9 cellular contexts compared by ENCODE assay signal in genomic region chr19:13902993-13903555, GRCh38. TPM values are rescaled to one million over a fixed set of nuclear protein-coding genes. Genes with fewer than 3 reads are reported as not detected.
DNase-seq lines count a peak whose midpoint lies in the region; ATAC-seq and TF ChIP-seq lines count a peak whose summit lies in the region.
"Had no signal": no experiment of that assay in that cellular context is flagged by ENCODE, and none has a peak within 500 bp of the region (broad histone marks: within the 10 kb centered on the region; RNA-seq: fewer than 3 reads in every experiment).

No MANE protein-coding gene starts in this region.

- no peak overlapping the region for H3K27ac Mint-ChIP-seq in CD4-positive, alpha-beta T cell

- H3K9ac ChIP-seq in neuronal stem cell (ENCODE audit: low read depth, low read length, poor library complexity): no peak overlapping the region

- no peak for TF ChIP-seq EP300 in stomach (IDR thresholded peaks at IDR 0.05)

- H3K9me3 Mint-ChIP-seq in CD4-positive, alpha-beta T cell: no peaks in the 10 kb centered on the region

- H3K36me3 ChIP-seq in neuronal stem cell (replicated peaks in 1 of 2; ENCODE audit: control insufficient read depth in 2 of 2, insufficient read depth in 2 of 2, low read length in 2 of 2) (no peaks in the 10 kb centered on the region), stomach (peaks cover 0 to under 1% (median 0%) of the 10 kb centered on the region in 4 donors)

- H3K23ac ChIP-seq in neuronal stem cell (ENCODE audit: low read depth, low read length, poor library complexity): no peak overlapping the region

- POLR2A ChIA-PET in CD4-positive, alpha-beta T cell (lab: Charles Lee): interaction anchor here (0.6 to 1.1 kb wide), 3 partner anchors 128 to 177 kb away, joined by 3 read pairs; partner anchors contain the start of gene IL27RA
- POLR2A ChIA-PET in RWPE1 (lab: Yijun Ruan, JAX; ENCODE audit: low non-redundant PET): no interaction called here

- no CpG with 5 or more reads among the region's 4 CpGs for WGBS in neuronal stem cell (ENCODE audit: extremely low coverage in 2 of 2, insufficient read length in 2 of 2, insufficient replicate concordance in 1 of 2), 2 donors
- 66 to 87% (median 81%) methylated on average over 4 of the region's 4 CpGs for WGBS in stomach, 5 donors

- H2BK15ac ChIP-seq in neuronal stem cell (ENCODE audit: low read length): no peak overlapping the region

- no peak overlapping the region for H3K4me2 ChIP-seq in neuronal stem cell (ENCODE audit: insufficient read depth, low read length, poor library complexity, severe bottlenecking)

- no peak overlapping the region for H4K8ac ChIP-seq in neuronal stem cell (ENCODE audit: low read depth, low read length)

- no peak overlapping the region for H3K14ac ChIP-seq in neuronal stem cell (ENCODE audit: low read length)

- H3K9me3 ChIP-seq in CD4-positive, alpha-beta T cell (ENCODE audit: control insufficient read depth, low read length): no peaks in the 10 kb centered on the region
- H3K9me3 ChIP-seq in neuronal stem cell (replicated peaks in 1 of 2; ENCODE audit: control insufficient read depth in 2 of 2, insufficient read depth in 1 of 2, low read depth in 1 of 2, low read length in 2 of 2) (no peaks in the 10 kb centered on the region), stomach (no peaks in the 10 kb centered on the region)

- no peak for TF ChIP-seq POLR2A in stomach (IDR thresholded peaks at IDR 0.05)

- intact Hi-C loops in CD4-positive, alpha-beta T cell (cut with DNase I, micrococcal nuclease): no loop called here
- intact Hi-C loops in stomach (cut with DNase I; ENCODE audit: low total_unique reads): no loop called here

- H3K4me1 Mint-ChIP-seq in CD4-positive, alpha-beta T cell (ENCODE audit: low read depth): peaks cover 13% of the 10 kb centered on the region

- H2BK5ac ChIP-seq in neuronal stem cell (ENCODE audit: low read length): no peak overlapping the region

- peaks cover 5% of the 10 kb centered on the region in 2 donors for H3K4me1 ChIP-seq in neuronal stem cell (ENCODE audit: control insufficient read depth in 2 of 2, insufficient read depth in 1 of 2, low read depth in 1 of 2, low read length in 2 of 2)
- peaks cover 14 to 26% (median 24%) of the 10 kb centered on the region in 4 donors for H3K4me1 ChIP-seq in stomach

- DNase-seq in CD4-positive, alpha-beta T cell: peak in 2 of 10 experiments; percentile 19 to 20
- DNase-seq in RWPE1 (ENCODE audit: low spot score) (no peak), fibroblast of the aortic adventitia (ENCODE audit: low read depth) (no peak), neuronal stem cell (ENCODE audit: low spot score) (no peak), stomach (no peak)
- DNase-seq: NCI-H2029 had no signal

- no peaks in the 10 kb centered on the region for H3K27me3 Mint-ChIP-seq in CD4-positive, alpha-beta T cell

- no peak overlapping the region for H3K4ac ChIP-seq in neuronal stem cell (ENCODE audit: low read length)

- peak overlapping the region; percentile 65 for H3K4me3 Mint-ChIP-seq in CD4-positive, alpha-beta T cell

- H3K27me3 ChIP-seq in CD4-positive, alpha-beta T cell (ENCODE audit: control insufficient read depth, insufficient read depth, low read length): no peaks in the 10 kb centered on the region
- H3K27me3 ChIP-seq in neuronal stem cell (ENCODE audit: control insufficient read depth in 3 of 3, insufficient read depth in 3 of 3, low read depth in 1 of 3, low read length in 3 of 3) (no peaks in the 10 kb centered on the region), stomach (no peaks in the 10 kb centered on the region)

- H2BK120ac ChIP-seq in neuronal stem cell (ENCODE audit: low read depth, low read length): no peak overlapping the region

- no peak for ATAC-seq in CD4-positive, alpha-beta T cell (ENCODE audit: poor library complexity)
- ATAC-seq in GM18498 (IDR thresholded peaks at IDR 0.05; ENCODE audit: unreplicated experiment): no peak
- no peak for ATAC-seq in HG02840 (IDR thresholded peaks at IDR 0.05; ENCODE audit: low FRiP score, unreplicated experiment)

- H2BK12ac ChIP-seq in neuronal stem cell (ENCODE audit: low read length): no peak overlapping the region

- H3K27ac ChIP-seq in CD4-positive, alpha-beta T cell (ENCODE audit: low read depth, low read length): no peak overlapping the region
- H3K27ac ChIP-seq in RWPE1 (peak overlapping the region; percentile 74; the same call in 1 of the 2 replicates), neuronal stem cell (replicated peaks; ENCODE audit: low read length) (no peak overlapping the region), stomach (no peak overlapping the region)

- CTCF ChIA-PET in CD4-positive, alpha-beta T cell (lab: Charles Lee): interaction anchor here (0.7 to 1.1 kb wide), 4 partner anchors 23 to 171 kb away, joined by 3 read pairs; no protein-coding TSS in a partner anchor
- CTCF ChIA-PET in RWPE1 (lab: Yijun Ruan, JAX): interaction anchor here (0.7 kb wide), 1 partner anchor 50 kb away, joined by 4 read pairs; no protein-coding TSS in a partner anchor

- no peak for TF ChIP-seq CTCF in CD4-positive, alpha-beta T cell (IDR thresholded peaks at IDR 0.05)
- TF ChIP-seq CTCF in GM12875 (IDR thresholded peaks at IDR 0.05; ENCODE audit: borderline replicate concordance, insufficient read depth, low read depth, low read length) (peak; percentile 27; the same call in 1 of the 2 replicates), RWPE1 (conservative IDR thresholded peaks at IDR 0.05; ENCODE audit: low read depth) (peak; percentile 70), fibroblast of the aortic adventitia (IDR thresholded peaks at IDR 0.05; ENCODE audit: insufficient read depth, low read length) (peak; percentile 17), stomach (IDR thresholded peaks at IDR 0.05) (no peak)

- no peaks in the 10 kb centered on the region for H3K36me3 Mint-ChIP-seq in CD4-positive, alpha-beta T cell (ENCODE audit: low read depth)

- no peak overlapping the region for H2AK5ac ChIP-seq in neuronal stem cell (ENCODE audit: low read depth, low read length)

- H4K91ac ChIP-seq in neuronal stem cell (ENCODE audit: low read depth, low read length, poor library complexity): no peak overlapping the region

- no peak overlapping the region for H3K18ac ChIP-seq in neuronal stem cell (ENCODE audit: low read length)

- H3K79me1 ChIP-seq in neuronal stem cell (ENCODE audit: low read depth, low read length): no peaks in the 10 kb centered on the region

- H3K4me3 ChIP-seq in GM12875 (ENCODE audit: low read depth, low read length) (no peak overlapping the region), fibroblast of the aortic adventitia (ENCODE audit: low read depth, low read length) (no peak overlapping the region), neuronal stem cell (ENCODE audit: low read length in 2 of 2) (no peak overlapping the region), stomach (no peak overlapping the region)

- H2AFZ ChIP-seq in neuronal stem cell (ENCODE audit: low read length): no peak overlapping the region

RNA-seq across cellular contexts. Expression of gene BRME1, which starts 2.8 kb away (rescaled TPM):
- total RNA-seq in CD4-positive, alpha-beta T cell: 1 to 10 TPM; 1.1 to 1.3 TPM
- total RNA-seq in fibroblast of the aortic adventitia (ENCODE audit: low replicate concordance) (1.5 and 1.8 TPM in 2 replicates), stomach (10 to 100 TPM in 1 of 5 donors, 1 to 10 TPM in 2, under 1 TPM in 1, not detected in 1; 0.87 to 14.3 (median 1.8) TPM)
- polyA plus RNA-seq in neuronal stem cell (2013, experiment 1 of 2): 1.8 TPM
- 2.1 TPM for polyA plus RNA-seq in neuronal stem cell (2013, experiment 2 of 2)
- 1 to 10 TPM; 1.7 to 5.8 (median 3.7) TPM for polyA plus RNA-seq in stomach

RNA-seq across cellular contexts. Expression of gene CC2D1A, which starts 2.9 kb away (rescaled TPM):
- total RNA-seq in CD4-positive, alpha-beta T cell: 10 to 100 TPM; 16.4 to 16.9 TPM
- 12.5 and 16.6 TPM in 2 replicates for total RNA-seq in fibroblast of the aortic adventitia (ENCODE audit: low replicate concordance)
- polyA plus RNA-seq in neuronal stem cell (2013, experiment 1 of 2): 19.7 TPM
- 18.7 TPM for polyA plus RNA-seq in neuronal stem cell (2013, experiment 2 of 2)
- total RNA-seq in stomach: 100 to 1,000 TPM in 1 of 5 donors, 10 to 100 TPM in 4; 24.8 to 381 (median 49.6) TPM
- 10 to 100 TPM; 28.0 to 38.8 (median 38.2) TPM for polyA plus RNA-seq in stomach

RNA-seq across cellular contexts. Expression of gene NANOS3, which starts 26.1 kb away (rescaled TPM):
- total RNA-seq in CD4-positive, alpha-beta T cell: under 1 TPM in 1 of 2 experiments, not detected in 1; 0.87 TPM
- total RNA-seq in fibroblast of the aortic adventitia (ENCODE audit: low replicate concordance): 0.27 TPM in 1 of 2 replicates, not detected in the other
- polyA plus RNA-seq in neuronal stem cell (2013, experiment 1 of 2): 0.08 TPM
- not detected for polyA plus RNA-seq in neuronal stem cell (2013, experiment 2 of 2)
- not detected for total RNA-seq in stomach
- 1 to 10 TPM in 1 of 3 donors, not detected in 2; 1.2 TPM for polyA plus RNA-seq in stomach

RNA-seq across cellular contexts. Expression of gene PODNL1, which starts 35.1 kb away (rescaled TPM):
- total RNA-seq in CD4-positive, alpha-beta T cell: not detected
- total RNA-seq in fibroblast of the aortic adventitia (ENCODE audit: low replicate concordance) (0.90 and 1.6 TPM in 2 replicates), stomach (not detected)
- polyA plus RNA-seq in neuronal stem cell (2013, experiment 1 of 2): 2.8 TPM
- polyA plus RNA-seq in neuronal stem cell (2013, experiment 2 of 2): 2.8 TPM
- 1 to 10 TPM in 2 of 3 donors, under 1 TPM in 1; 0.92 to 3.4 (median 1.3) TPM for polyA plus RNA-seq in stomach

RNA-seq across cellular contexts. Expression of gene DCAF15, which starts 49.2 kb away (rescaled TPM):
- total RNA-seq in CD4-positive, alpha-beta T cell: 10 to 100 TPM; 84.9 to 85.0 TPM
- total RNA-seq in fibroblast of the aortic adventitia (ENCODE audit: low replicate concordance) (8.3 and 12.7 TPM in 2 replicates), stomach (10 to 100 TPM in 2 of 5 donors, 1 to 10 TPM in 3; 7.1 to 37.3 (median 9.8) TPM)
- polyA plus RNA-seq in neuronal stem cell (2013, experiment 1 of 2): 44.9 TPM
- polyA plus RNA-seq in neuronal stem cell (2013, experiment 2 of 2): 44.2 TPM
- polyA plus RNA-seq in stomach: 10 to 100 TPM; 21.2 to 32.9 (median 31.3) TPM

Comparison
In these comparisons a context has a peak if more than half of its experiments do, and no peak if none do; other contexts are left out.
1. CTCF ChIP-seq: peak in GM12875 (single experiment), RWPE1 (single experiment) and fibroblast of the aortic adventitia (single experiment); none in CD4-positive, alpha-beta T cell (single experiment) and stomach (0 of 7).